Comparison of ENCODE assay signal across 20 cellular contexts in genomic region chr15:70181626-70182255, GRCh38.
"Had no signal": no experiment of that assay in that cellular context is flagged by ENCODE, and none has a peak within 500 bp of the region (broad histone marks: within the 10 kb centered on the region; RNA-seq: fewer than 3 reads in every experiment).

No MANE protein-coding gene starts in this region.

- H3K9me3 Mint-ChIP-seq: mesothelial cell of epicardium; naive B cell; nephron progenitor cell; stimulated activated naive CD8-positive, alpha-beta T cell treated with anti-CD3 and anti-CD28 coated beads, Interleukin-15, amount 100 ng/mL, for 72 hours had no signal

- H3K27me3 ChIP-seq: colonic mucosa, esophagus squamous epithelium, gastroesophageal sphincter, left lung, right lobe of liver, testis, transverse colon had no signal

- ATAC-seq: gastroesophageal sphincter; stimulated activated naive B cell treated with anti-CD40 and anti-IgM and Interleukin-4, amounts not matched to agents 10 μg/mL and 1 μg/mL and 100 μg/mL, for 72 hours; stimulated activated naive CD8-positive, alpha-beta T cell treated with anti-CD3 and anti-CD28 coated beads, Interleukin-15, amount 100 ng/mL, for 72 hours had no signal

- H3K27ac ChIP-seq: colonic mucosa, esophagus squamous epithelium, gastroesophageal sphincter, left lung, lower lobe of right lung, psoas muscle, right lobe of liver, testis, transverse colon had no signal

- H3K4me3 ChIP-seq: colonic mucosa, esophagus squamous epithelium, gastroesophageal sphincter, left lung, lower lobe of right lung, psoas muscle, right lobe of liver, testis, transverse colon had no signal

- H3K4me3 Mint-ChIP-seq: immature natural killer cell; memory B cell; mesothelial cell of epicardium; naive B cell; nephron progenitor cell; stimulated activated naive B cell treated with anti-CD40 and anti-IgM and Interleukin-4, amounts not matched to agents 10 μg/mL and 1 μg/mL and 100 μg/mL, for 72 hours; stimulated activated naive CD8-positive, alpha-beta T cell treated with anti-CD3 and anti-CD28 coated beads, Interleukin-15, amount 100 ng/mL, for 72 hours had no signal

- H3K36me3 Mint-ChIP-seq: immature natural killer cell, memory B cell, mesothelial cell of epicardium, naive B cell had no signal

- H3K4me1 ChIP-seq: colonic mucosa, gastroesophageal sphincter, left lung, lower lobe of right lung, right lobe of liver, transverse colon had no signal

- H3K27ac Mint-ChIP-seq: immature natural killer cell; memory B cell; mesothelial cell of epicardium; nephron progenitor cell; stimulated activated naive B cell treated with anti-CD40 and anti-IgM and Interleukin-4, amounts not matched to agents 10 μg/mL and 1 μg/mL and 100 μg/mL, for 72 hours; stimulated activated naive CD8-positive, alpha-beta T cell treated with anti-CD3 and anti-CD28 coated beads, Interleukin-15, amount 100 ng/mL, for 72 hours had no signal

- H3K4me1 Mint-ChIP-seq: immature natural killer cell had no signal

- H3K36me3 ChIP-seq: colonic mucosa, esophagus squamous epithelium, gastroesophageal sphincter, left lung, lower lobe of right lung, right lobe of liver, transverse colon had no signal

- DNase-seq: colonic mucosa; esophagus squamous epithelium; foreskin fibroblast; glutamatergic neuron; immature natural killer cell; left lung; lower lobe of right lung; naive B cell; nephron progenitor cell; psoas muscle; right lobe of liver; stimulated activated CD4-positive, alpha-beta T cell treated with anti-CD3 and anti-CD28 coated beads, Interleukin-2, amount 100 ng/mL, for 24 hours; stimulated activated CD4-positive, alpha-beta T cell treated with anti-CD3 and anti-CD28 coated beads, Interleukin-4, amount 100 ng/mL, for 4 hours; stimulated activated naive B cell treated with anti-CD40 and anti-IgM and Interleukin-4, amounts not matched to agents 10 μg/mL and 1 μg/mL and 100 μg/mL, for 72 hours; stimulated activated naive CD8-positive, alpha-beta T cell treated with anti-CD3 and anti-CD28 coated beads, Interleukin-15, amount 100 ng/mL, for 72 hours; transverse colon had no signal

- H3K9me3 ChIP-seq: colonic mucosa, esophagus squamous epithelium, gastroesophageal sphincter, left lung, lower lobe of right lung, psoas muscle, right lobe of liver, testis, transverse colon had no signal
